In the genomic region with DNA sequence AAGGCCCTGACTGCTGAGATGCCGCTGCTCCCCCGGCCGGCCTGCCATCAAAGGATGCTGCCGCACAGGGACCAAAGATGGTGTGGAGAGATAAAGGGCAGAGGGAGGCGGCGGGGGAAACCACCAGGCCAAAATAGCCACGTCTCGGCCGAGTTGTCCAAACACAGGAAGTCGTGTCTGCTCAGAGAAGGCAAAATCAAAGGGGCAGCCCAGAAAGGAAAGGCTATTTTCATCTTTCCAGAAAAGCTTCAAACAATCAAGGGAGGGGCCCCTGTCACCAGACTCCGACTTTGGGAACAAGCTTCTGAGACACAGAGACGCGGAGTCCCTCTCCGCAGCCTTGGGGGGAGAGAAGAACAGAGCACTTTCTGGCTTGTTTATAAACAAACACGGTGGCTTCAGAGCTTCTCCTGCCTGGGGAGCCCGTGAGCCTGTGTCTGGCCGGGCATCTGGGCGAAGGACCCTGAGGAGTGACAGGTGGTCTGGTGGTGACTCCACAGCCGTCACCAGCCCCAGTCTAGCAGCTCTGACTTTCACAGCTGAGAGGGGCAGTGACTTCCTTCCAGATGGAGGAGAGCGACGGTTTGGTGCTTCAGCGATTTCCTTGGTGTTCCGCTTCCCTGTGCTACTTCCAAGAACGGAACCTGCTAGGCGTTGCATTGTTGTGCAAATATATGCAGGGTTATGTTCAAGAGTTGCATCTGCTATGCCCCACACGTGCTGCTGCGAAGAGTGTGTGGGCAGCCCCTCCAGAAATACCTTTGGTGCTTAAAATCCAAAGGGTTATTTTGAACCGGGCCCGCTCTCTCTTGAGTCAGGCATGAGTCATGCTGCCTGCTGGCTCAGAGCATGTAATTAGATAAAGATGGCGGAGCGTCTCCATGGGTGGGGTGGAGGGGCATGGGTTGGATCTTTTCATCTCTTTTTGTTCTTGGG, we compare ENCODE assay signal across 8 cellular contexts. TPM values are rescaled to one million over a fixed set of nuclear protein-coding genes. Genes with fewer than 3 reads are reported as not detected.
DNase-seq lines count a peak whose midpoint lies in the region; ATAC-seq and TF ChIP-seq lines count a peak whose summit lies in the region.

No MANE protein-coding gene starts in this region.

- TF ChIP-seq CTCF in AG04449 (IDR thresholded peaks at IDR 0.05; ENCODE audit: insufficient read depth, low read length, missing control alignments), result no peak
- no peak for TF ChIP-seq CTCF in choroid plexus epithelial cell (conservative IDR thresholded peaks at IDR 0.05; ENCODE audit: low read depth, low read length)

- peak overlapping the region; percentile 11 for H3K27ac ChIP-seq in stomach smooth muscle (ENCODE audit: low read length)

- H3K9ac ChIP-seq in stomach smooth muscle (ENCODE audit: low read length in 2 of 2), result no peak overlapping the region

- ATAC-seq in GM19324 (IDR thresholded peaks at IDR 0.05; ENCODE audit: low FRiP score, unreplicated experiment), result peak; percentile 37

- intact Hi-C loops in posterior vena cava (cut with DNase I), result no loop called here

- H3K4me3 ChIP-seq in AG04449 (ENCODE audit: low read depth, low read length) (peak overlapping the region; percentile 25), choroid plexus epithelial cell (ENCODE audit: low read depth, low read length) (no peak overlapping the region), stomach smooth muscle (ENCODE audit: low read length in 2 of 2) (peak overlapping the region in 1 of 2 donors; percentile 22)

- peak; percentile 10 for DNase-seq in AG04449 (ENCODE audit: low read depth, low spot score)
- peak; percentile 78 for DNase-seq in NCI-H524 treated with DMSO at 0.1 percent for 48 hours (lab: John Stamatoyannopoulos, UW)
- DNase-seq in choroid plexus epithelial cell (ENCODE audit: low read depth), result peak; percentile 75
- DNase-seq in medulla oblongata (ENCODE audit: extremely low spot score), result peak; percentile 67
- DNase-seq in DMS53 treated with DMSO at 0.1 percent for 48 hours (lab: John Stamatoyannopoulos, UW; ENCODE audit: unreplicated experiment), result no peak
- DNase-seq in posterior vena cava (ENCODE audit: low spot score), result no peak

- no peaks in the 10 kb centered on the region for H3K36me3 ChIP-seq in stomach smooth muscle (ENCODE audit: control insufficient read depth in 2 of 2, insufficient read depth in 2 of 2, low read length in 2 of 2)

- H3K27me3 ChIP-seq in stomach smooth muscle (ENCODE audit: control insufficient read depth in 1 of 2, insufficient read depth in 2 of 2, low read length in 2 of 2), result peaks cover 3 to 4% of the 10 kb centered on the region in 2 donors

- peaks cover 30% of the 10 kb centered on the region for H3K4me1 ChIP-seq in stomach smooth muscle (ENCODE audit: control insufficient read depth, insufficient read depth, low read length)

- POLR2A ChIA-PET in AG04449 (lab: Yijun Ruan, JAX), result no interaction called here

- no peaks in the 10 kb centered on the region for H3K9me3 ChIP-seq in stomach smooth muscle (ENCODE audit: control insufficient read depth in 2 of 2, low read length in 2 of 2)

- CTCF ChIA-PET in AG04449 (lab: Yijun Ruan, JAX), result interaction anchor here (1.5 kb wide), 1 partner anchor 10 kb away, joined by 3 read pairs; no protein-coding TSS in a partner anchor

RNA-seq across cellular contexts. Expression of a gene that starts 24.0 kb away (rescaled TPM):
- 10 to 100 TPM in 1 of 2 donors, 1 to 10 TPM in 1; 5.5 to 11.3 TPM for total RNA-seq in posterior vena cava

RNA-seq across cellular contexts. Expression of a gene that starts 33.7 kb away (rescaled TPM):
- not detected for total RNA-seq in posterior vena cava

RNA-seq across cellular contexts. Expression of a gene that starts 50.7 kb away (rescaled TPM):
- not detected for total RNA-seq in posterior vena cava

Comparison
In these comparisons a context has a peak if more than half of its experiments do, and no peak if none do; other contexts are left out.
1. DNase-seq: peak in AG04449 (single experiment), NCI-H524 treated with DMSO at 0.1 percent for 48 hours (single experiment), choroid plexus epithelial cell (single experiment) and medulla oblongata (single experiment); none in DMS53 treated with DMSO at 0.1 percent for 48 hours (single experiment) and posterior vena cava (single experiment).